Comparison of ENCODE assay signal across 17 cellular contexts in the genomic region with DNA sequence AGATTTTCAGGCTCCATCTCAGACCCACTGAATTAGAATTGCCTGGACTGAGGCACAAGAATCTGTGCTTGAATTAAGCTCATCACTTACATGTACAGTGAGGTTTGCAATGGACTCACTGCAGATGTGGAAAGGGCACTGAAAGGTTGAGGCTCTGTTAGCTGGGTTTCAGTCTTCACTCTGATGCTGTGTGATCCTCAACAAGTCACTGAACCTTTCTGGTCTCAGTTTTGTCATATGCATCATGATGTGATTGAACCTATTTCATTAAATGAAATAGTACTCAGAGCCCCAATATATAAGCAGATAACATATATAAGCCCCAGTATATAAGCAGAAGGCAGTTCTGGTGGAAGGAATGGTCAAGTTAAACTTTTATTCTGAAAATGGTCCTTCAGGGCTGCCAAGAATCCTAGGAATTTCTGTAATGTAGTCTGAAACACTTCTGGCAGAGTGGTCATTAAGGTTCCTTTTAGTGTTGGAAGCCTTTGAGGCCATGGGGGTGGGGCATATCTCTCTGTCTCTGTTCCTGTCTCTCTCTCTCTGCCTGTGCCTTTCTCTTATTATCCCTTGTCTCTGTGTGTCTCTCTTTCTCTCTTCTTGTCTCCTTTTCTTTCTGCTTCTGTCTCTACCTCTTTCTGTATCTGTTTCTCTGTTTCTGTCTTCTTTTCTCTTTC.
A peak's percentile ranks its signal among the peaks of the same experiment; 100 is the strongest.
DNase-seq lines count a peak whose midpoint lies in the region; ATAC-seq, FAIRE-seq and TF ChIP-seq lines count a peak whose summit lies in the region.
"Had no signal": no experiment of that assay in that cellular context is flagged by ENCODE, and none has a peak within 500 bp of the region (broad histone marks: within the 10 kb centered on the region; RNA-seq: fewer than 3 reads in every experiment).

No MANE protein-coding gene starts in this region.

- no peaks in the 10 kb centered on the region for H3K9me3 ChIP-seq in Caco-2
- no peaks in the 10 kb centered on the region for H3K9me3 ChIP-seq in osteoblast (ENCODE audit: low read depth, low read length)
- H3K9me3 ChIP-seq: heart left ventricle, pancreas had no signal

- no peak overlapping the region for H3K27ac ChIP-seq in osteoblast (ENCODE audit: low read depth, low read length)
- H3K27ac ChIP-seq: heart left ventricle, pancreas had no signal

- H3K36me3 ChIP-seq in Caco-2 (ENCODE audit: control insufficient read depth, insufficient read depth, low read length) (no peaks in the 10 kb centered on the region), osteoblast (ENCODE audit: insufficient read depth, low read length) (no peaks in the 10 kb centered on the region)
- H3K36me3 ChIP-seq: heart left ventricle, pancreas had no signal

- TF ChIP-seq CTCF in Caco-2 (IDR thresholded peaks at IDR 0.05; ENCODE audit: insufficient read depth in 1 of 2, low read depth in 1 of 2, low read length in 1 of 2, severe bottlenecking in 1 of 2, unreplicated experiment in 1 of 2) (no peak), osteoblast (IDR thresholded peaks at IDR 0.05; ENCODE audit: extremely low read depth, low read depth, low read length) (no peak)

- FAIRE-seq in RCC 7860 (lab: Jason Lieb, UNC), result no peak
- FAIRE-seq: pancreas had no signal

- peak overlapping the region; percentile 18 for H3K4me3 Mint-ChIP-seq in Caco-2 (ENCODE audit: unreplicated experiment)
- H3K4me3 Mint-ChIP-seq: activated T-cell treated with anti-CD3 and anti-CD28 coated beads, Interleukin-2, amount 50 U/mL, for 4 hours; T-cell had no signal

- H3K27me3 Mint-ChIP-seq in Caco-2 (ENCODE audit: insufficient read depth, unreplicated experiment), result no peaks in the 10 kb centered on the region

- intact Hi-C loops in Caco-2 (cut with micrococcal nuclease; ENCODE audit: unreplicated experiment), result no loop called here

- peak overlapping the region; percentile 56 for H3K27ac Mint-ChIP-seq in Caco-2 (ENCODE audit: unreplicated experiment)
- H3K27ac Mint-ChIP-seq: T-cell had no signal

- POLR2A ChIA-PET in Caco-2 (lab: Charles Lee), result no interaction called here

- peaks cover 32% of the 10 kb centered on the region for H3K4me1 ChIP-seq in Caco-2
- peaks cover 3% of the 10 kb centered on the region for H3K4me1 ChIP-seq in osteoblast (ENCODE audit: insufficient read depth, low read length)
- H3K4me1 ChIP-seq: pancreas had no signal

- no TSS peak for BruUV-seq in Caco-2 (replicated peaks; lab: Mats Ljungman, UMichigan)

- CTCF ChIA-PET in Caco-2 (lab: Charles Lee), result no interaction called here

- no peaks in the 10 kb centered on the region for H3K27me3 ChIP-seq in Caco-2 (replicated peaks; ENCODE audit: control insufficient read depth, insufficient read depth, low read length)
- no peaks in the 10 kb centered on the region for H3K27me3 ChIP-seq in osteoblast (ENCODE audit: insufficient read depth, low read length)
- H3K27me3 ChIP-seq: pancreas had no signal

- no peaks in the 10 kb centered on the region for H3K79me2 ChIP-seq in osteoblast (ENCODE audit: insufficient read depth, low read length)

- no peak overlapping the region for H2AFZ ChIP-seq in osteoblast (ENCODE audit: low read length)

- no peaks in the 10 kb centered on the region for H4K20me1 ChIP-seq in osteoblast (ENCODE audit: insufficient read depth, low read length)

- H3K4me3 ChIP-seq in Caco-2 (ENCODE audit: low read depth, low read length), result no peak overlapping the region
- H3K4me3 ChIP-seq in osteoblast (ENCODE audit: insufficient read depth, low read length), result no peak overlapping the region
- H3K4me3 ChIP-seq: heart left ventricle, pancreas had no signal

- peak overlapping the region; percentile 18 for H3K4me2 ChIP-seq in osteoblast (ENCODE audit: insufficient read depth, low read length)

- H3K9me3 Mint-ChIP-seq in Caco-2 (ENCODE audit: unreplicated experiment), result no peaks in the 10 kb centered on the region
- H3K9me3 Mint-ChIP-seq: activated T-cell treated with anti-CD3 and anti-CD28 coated beads, Interleukin-2, amount 50 U/mL, for 4 hours; T-cell had no signal

- no peaks in the 10 kb centered on the region for H3K36me3 Mint-ChIP-seq in Caco-2 (ENCODE audit: insufficient read depth, unreplicated experiment)
- H3K36me3 Mint-ChIP-seq: T-cell had no signal

- ATAC-seq in HG03039 (IDR thresholded peaks at IDR 0.05; ENCODE audit: unreplicated experiment) (no peak), GM21717 (IDR thresholded peaks at IDR 0.05; ENCODE audit: unreplicated experiment) (no peak)
- ATAC-seq: activated T-cell treated with anti-CD3 and anti-CD28 coated beads, Interleukin-2, amount 50 U/mL, for 4 hours; PC-3; T-cell had no signal

- DNase-seq in Caco-2 (peak; percentile 29 to 40), RCC 7860 (ENCODE audit: low spot score) (peak; percentile 41), glomerular visceral epithelial cell (ENCODE audit: extremely low spot score) (peak; percentile 63), osteoblast (ENCODE audit: insufficient read length, low spot score, missing footprints) (no peak), DMS153 treated with DMSO at 0.1 percent for 48 hours (lab: John Stamatoyannopoulos, UW; ENCODE audit: unreplicated experiment) (no peak), UCSD-AML1 (lab: John Stamatoyannopoulos, UW; ENCODE audit: unreplicated experiment) (no peak)
- DNase-seq: activated CD4-positive, alpha-beta T cell treated with anti-CD3 and anti-CD28 coated beads for 48 hours; activated T-cell treated with anti-CD3 and anti-CD28 coated beads, Interleukin-2, amount 50 U/mL, for 4 hours; AML-193; heart left ventricle; mammary epithelial cell; NCI-H2227 treated with DMSO at 0.1 percent for 48 hours; pancreas; PC-3; T-cell had no signal

- H3K4me1 Mint-ChIP-seq in Caco-2 (ENCODE audit: low read depth, unreplicated experiment), result peaks cover 7% of the 10 kb centered on the region
- H3K4me1 Mint-ChIP-seq: T-cell had no signal

Comparison
In these comparisons a context has a peak if more than half of its experiments do, and no peak if none do; other contexts are left out.
1. DNase-seq: peak in Caco-2 (2 of 2), RCC 7860 (single experiment) and glomerular visceral epithelial cell (single experiment); none in osteoblast (single experiment), DMS153 treated with DMSO at 0.1 percent for 48 hours (single experiment) and UCSD-AML1 (single experiment).